Comparison of ENCODE assay signal across 11 cellular contexts in the genomic region with DNA sequence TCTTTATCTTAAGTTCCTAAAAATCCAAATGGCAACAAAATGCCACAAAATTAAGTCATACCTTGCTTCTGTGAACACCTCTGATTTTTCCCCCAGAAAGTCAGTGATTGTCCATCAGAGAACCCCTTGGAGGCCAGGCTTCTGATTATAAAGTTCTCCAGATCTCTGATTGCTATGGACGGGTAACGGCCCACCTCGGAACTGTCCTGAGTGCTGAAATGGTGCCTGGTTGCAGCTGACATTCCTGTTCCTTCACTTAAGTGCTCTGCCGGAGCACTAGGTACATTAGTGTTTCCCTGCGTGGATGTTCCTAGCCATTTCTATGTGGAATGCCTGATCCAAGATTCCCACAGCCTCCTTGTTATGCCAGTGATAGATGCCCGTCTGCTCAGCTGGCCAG.
A peak's percentile ranks its signal among the peaks of the same experiment; 100 is the strongest.
DNase-seq lines count a peak whose midpoint lies in the region; ATAC-seq, FAIRE-seq and TF ChIP-seq lines count a peak whose summit lies in the region.
"Had no signal": no experiment of that assay in that cellular context is flagged by ENCODE, and none has a peak within 500 bp of the region (broad histone marks: within the 10 kb centered on the region; RNA-seq: fewer than 3 reads in every experiment).

No MANE protein-coding gene starts in this region.

- in situ Hi-C loops in GM12878 (cut with MboI): no loop called here

- no peak overlapping the region for H3K4me3 Mint-ChIP-seq in immature natural killer cell
- H3K4me3 Mint-ChIP-seq in type B pancreatic cell: no peak overlapping the region
- H3K4me3 Mint-ChIP-seq in osteocyte (ENCODE audit: unreplicated experiment): no peak overlapping the region

- no peak overlapping the region for H3K4me3 ChIP-seq in GM12878
- no peak overlapping the region for H3K4me3 ChIP-seq in left lung
- no peak overlapping the region for H3K4me3 ChIP-seq in esophagus squamous epithelium
- H3K4me3 ChIP-seq: SJSA1, uterus had no signal

- H3K9me3 ChIP-seq in GM12878 (replicated peaks; ENCODE audit: control insufficient read depth, insufficient read depth, low read length) (no peaks in the 10 kb centered on the region), left lung (no peaks in the 10 kb centered on the region), esophagus squamous epithelium (no peaks in the 10 kb centered on the region)
- H3K9me3 ChIP-seq: SJSA1, uterus had no signal

- no peaks in the 10 kb centered on the region for H4K20me1 ChIP-seq in GM12878 (ENCODE audit: control insufficient read depth, insufficient read depth)

- H3K36me3 Mint-ChIP-seq in immature natural killer cell: no peaks in the 10 kb centered on the region
- no peaks in the 10 kb centered on the region for H3K36me3 Mint-ChIP-seq in type B pancreatic cell
- H3K36me3 Mint-ChIP-seq in osteocyte (ENCODE audit: unreplicated experiment): no peaks in the 10 kb centered on the region

- CTCF ChIA-PET in GM12878 (lab: Yijun Ruan, JAX): no interaction called here

- H3K9me3 Mint-ChIP-seq in immature natural killer cell (peaks cover 0 to 4% (median 0%) of the 10 kb centered on the region in 6 donors), type B pancreatic cell (no peaks in the 10 kb centered on the region), osteocyte (ENCODE audit: unreplicated experiment) (no peaks in the 10 kb centered on the region)

- H3K27me3 ChIP-seq in GM12878 (replicated peaks in 1 of 2; ENCODE audit: control insufficient read depth in 2 of 2, insufficient read depth in 2 of 2, low read length in 1 of 2) (no peaks in the 10 kb centered on the region; a peak in 3 of 4 replicates), left lung (peaks cover 0 to 71% of the 10 kb centered on the region in 2 donors), esophagus squamous epithelium (peaks cover 0 to 74% (median 0%) of the 10 kb centered on the region in 4 donors)
- H3K27me3 ChIP-seq: uterus had no signal

- RAD21 ChIA-PET in GM12878 (lab: Charles Lee; ENCODE audit: unreplicated experiment): no interaction called here

- H3K9ac ChIP-seq in GM12878 (ENCODE audit: control insufficient read depth, insufficient read depth, low read length): no peak overlapping the region

- H3K27me3 Mint-ChIP-seq in immature natural killer cell (ENCODE audit: low read depth in 3 of 3) (peaks cover 4 to 29% (median 4%) of the 10 kb centered on the region in 3 donors), type B pancreatic cell (peaks cover 48% of the 10 kb centered on the region), osteocyte (ENCODE audit: unreplicated experiment) (peaks cover 10% of the 10 kb centered on the region)

- no peaks in the 10 kb centered on the region for H3K79me2 ChIP-seq in GM12878 (ENCODE audit: control insufficient read depth, insufficient read depth, low read length)

- POLR2A ChIA-PET in GM12878 (lab: Charles Lee): no interaction called here

- no peak for TF ChIP-seq EP300 in GM12878 (IDR thresholded peaks at IDR 0.05; ENCODE audit: borderline replicate concordance in 1 of 2, control insufficient read depth in 1 of 2, low read depth in 2 of 2, low read length in 2 of 2)

- no peak overlapping the region for H2AFZ ChIP-seq in GM12878 (ENCODE audit: control insufficient read depth, low read depth, low read length)

- SMC1A ChIA-PET in GM12878 (lab: Charles Lee; ENCODE audit: uncharacterized antibody, unreplicated experiment): no interaction called here

- BruUV-seq in GM12878 (replicated peaks; lab: Mats Ljungman, UMichigan): no TSS peak

- WGBS in GM12878 (ENCODE audit: insufficient coverage, insufficient replicate concordance, low lambda C conversion rate, missing lambda C conversion rate): 18% methylated on average over 6 of the region's 6 CpGs
- 11 to 17% methylated on average over 6 of the region's 6 CpGs for WGBS in esophagus squamous epithelium, 2 donors

- FAIRE-seq in GM12878 (lab: Jason Lieb, UNC): no peak

- H3K4me2 ChIP-seq in GM12878 (ENCODE audit: control insufficient read depth, insufficient read depth): no peak overlapping the region

- TF ChIP-seq CTCF in GM12878 (IDR thresholded peaks at IDR 0.05 in 2 of 3, conservative IDR thresholded peaks at IDR 0.05 in 1 of 3; ENCODE audit: control insufficient read depth in 2 of 3, extremely low read depth in 1 of 3, insufficient read depth in 1 of 3, low read depth in 3 of 3, low read length in 3 of 3) (no peak), left lung (IDR thresholded peaks at IDR 0.05) (no peak), esophagus squamous epithelium (IDR thresholded peaks at IDR 0.05) (no peak), type B pancreatic cell (conservative IDR thresholded peaks at IDR 0.05) (no peak), osteocyte (IDR thresholded peaks at IDR 0.05) (no peak)

- ATAC-seq in GM12878: no peak
- peak; percentile 59 for ATAC-seq in left lung

- H3K4me1 Mint-ChIP-seq in immature natural killer cell (no peaks in the 10 kb centered on the region), type B pancreatic cell (ENCODE audit: unreplicated experiment) (no peaks in the 10 kb centered on the region), osteocyte (ENCODE audit: unreplicated experiment) (no peaks in the 10 kb centered on the region)

- H3K4me1 ChIP-seq in GM12878 (ENCODE audit: control insufficient read depth, insufficient read depth, low read length): no peaks in the 10 kb centered on the region
- H3K4me1 ChIP-seq in left lung: no peaks in the 10 kb centered on the region
- no peaks in the 10 kb centered on the region for H3K4me1 ChIP-seq in esophagus squamous epithelium
- H3K4me1 ChIP-seq: SJSA1, uterus had no signal

- DNase-seq in EH (ENCODE audit: low read depth) (peak; percentile 45), Kasumi-1 (lab: John Stamatoyannopoulos, UW) (peak; percentile 16 to 57), GM12878 (ENCODE audit: low read depth, low spot score) (no peak), left lung (no peak), immature natural killer cell (no peak), esophagus squamous epithelium (lab: John Stamatoyannopoulos, UW) (no peak), type B pancreatic cell (ENCODE audit: extremely low spot score, unreplicated experiment) (no peak), osteocyte (ENCODE audit: extremely low spot score, unreplicated experiment) (no peak)
- DNase-seq: NCI-H1436, uterus had no signal

- TF ChIP-seq RAD21 in GM12878 (IDR thresholded peaks at IDR 0.05; ENCODE audit: insufficient read depth, low read depth, low read length): no peak

- no peak overlapping the region for H3K27ac ChIP-seq in GM12878 (ENCODE audit: control insufficient read depth, insufficient read depth)
- H3K27ac ChIP-seq in left lung: no peak overlapping the region
- H3K27ac ChIP-seq in esophagus squamous epithelium: no peak overlapping the region
- H3K27ac ChIP-seq: SJSA1, uterus had no signal

- H3K36me3 ChIP-seq in GM12878 (ENCODE audit: control insufficient read depth in 2 of 2, insufficient read depth in 2 of 2, low read length in 1 of 2) (no peaks in the 10 kb centered on the region), left lung (no peaks in the 10 kb centered on the region), esophagus squamous epithelium (no peaks in the 10 kb centered on the region)
- H3K36me3 ChIP-seq: SJSA1, uterus had no signal

- TF ChIP-seq POLR2A in GM12878 (IDR thresholded peaks at IDR 0.05; ENCODE audit: low read depth, low read length) (no peak), esophagus squamous epithelium (IDR thresholded peaks at IDR 0.05) (no peak)

- no peak overlapping the region for H3K27ac Mint-ChIP-seq in immature natural killer cell
- no peak overlapping the region for H3K27ac Mint-ChIP-seq in type B pancreatic cell
- no peak overlapping the region for H3K27ac Mint-ChIP-seq in osteocyte (ENCODE audit: unreplicated experiment)

- intact Hi-C loops in GM12878 (cut with micrococcal nuclease; ENCODE audit: unreplicated experiment) (no loop called here), left lung (cut with DNase I) (no loop called here), esophagus squamous epithelium (cut with DNase I) (no loop called here)

TF ChIP-seq in GM12878, 131 proteins besides CTCF, POLR2A, EP300 and RAD21 (continues in another document):
- no peak for TF ChIP-seq RBBP5 (conservative IDR thresholded peaks at IDR 0.05)
- TF ChIP-seq ETV6 (conservative IDR thresholded peaks at IDR 0.05 in 1 of 2, IDR thresholded peaks at IDR 0.05 in 1 of 2; ENCODE audit: borderline replicate concordance in 1 of 2, low read depth in 1 of 2): no peak
- no peak for TF ChIP-seq NFXL1 (IDR thresholded peaks at IDR 0.05; ENCODE audit: borderline replicate concordance)
- TF ChIP-seq, protein P1, sequence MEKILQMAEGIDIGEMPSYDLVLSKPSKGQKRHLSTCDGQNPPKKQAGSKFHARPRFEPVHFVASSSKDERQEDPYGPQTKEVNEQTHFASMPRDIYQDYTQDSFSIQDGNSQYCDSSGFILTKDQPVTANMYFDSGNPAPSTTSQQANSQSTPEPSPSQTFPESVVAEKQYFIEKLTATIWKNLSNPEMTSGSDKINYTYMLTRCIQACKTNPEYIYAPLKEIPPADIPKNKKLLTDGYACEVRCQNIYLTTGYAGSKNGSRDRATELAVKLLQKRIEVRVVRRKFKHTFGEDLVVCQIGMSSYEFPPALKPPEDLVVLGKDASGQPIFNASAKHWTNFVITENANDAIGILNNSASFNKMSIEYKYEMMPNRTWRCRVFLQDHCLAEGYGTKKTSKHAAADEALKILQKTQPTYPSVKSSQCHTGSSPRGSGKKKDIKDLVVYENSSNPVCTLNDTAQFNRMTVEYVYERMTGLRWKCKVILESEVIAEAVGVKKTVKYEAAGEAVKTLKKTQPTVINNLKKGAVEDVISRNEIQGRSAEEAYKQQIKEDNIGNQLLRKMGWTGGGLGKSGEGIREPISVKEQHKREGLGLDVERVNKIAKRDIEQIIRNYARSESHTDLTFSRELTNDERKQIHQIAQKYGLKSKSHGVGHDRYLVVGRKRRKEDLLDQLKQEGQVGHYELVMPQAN (conservative IDR thresholded peaks at IDR 0.05): no peak
- TF ChIP-seq RFX5 (IDR thresholded peaks at IDR 0.05; ENCODE audit: low read depth, low read length): no peak

Comparison
In these comparisons a context has a peak if more than half of its experiments do, and no peak if none do; other contexts are left out.
1. DNase-seq: peak in EH (single experiment) and Kasumi-1 (2 of 2); none in GM12878 (single experiment), left lung (0 of 2), immature natural killer cell (0 of 3), esophagus squamous epithelium (single experiment), type B pancreatic cell (single experiment) and osteocyte (single experiment).